Comparison of ENCODE assay signal across 1 cellular context in the genomic region with DNA sequence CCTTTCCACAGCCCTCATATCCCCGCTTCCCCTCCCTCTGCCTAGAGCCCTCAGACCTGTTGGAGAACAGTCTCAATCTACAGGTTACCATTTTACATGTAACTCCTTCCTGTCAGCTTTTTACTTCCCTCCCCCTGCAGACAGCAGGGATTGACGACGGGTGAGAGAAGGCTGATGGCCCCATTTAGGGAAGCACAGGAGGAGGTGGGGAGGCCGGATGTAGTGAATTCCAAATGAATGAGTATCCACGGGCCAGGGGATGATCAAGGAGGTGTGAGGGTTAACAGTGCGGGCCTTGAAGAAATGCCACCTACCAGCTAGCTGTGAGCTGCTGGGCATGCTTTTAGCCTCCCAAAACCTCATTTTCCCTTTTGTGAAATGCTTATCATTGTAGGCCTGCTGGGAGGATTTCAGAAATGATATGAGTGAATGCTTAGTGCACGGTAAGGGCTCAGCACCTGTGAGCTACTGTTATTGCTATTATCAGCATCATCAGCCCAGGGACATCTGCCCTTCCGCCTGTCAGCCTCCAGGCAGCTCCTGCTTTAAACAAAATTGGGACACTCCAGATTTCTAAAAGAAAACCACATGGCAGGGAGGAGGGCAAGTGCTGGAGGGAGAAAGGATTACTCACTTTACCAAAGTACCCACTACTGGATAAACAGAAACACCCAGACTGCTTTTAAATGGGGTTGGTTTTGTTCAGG.
TF ChIP-seq lines count a peak whose summit lies in the region.

No MANE protein-coding gene starts in this region.

TF ChIP-seq in HEK293, 187 proteins besides CTCF, POLR2A, EP300 and RAD21 (continued from another document):
- TF ChIP-seq, protein P1, sequence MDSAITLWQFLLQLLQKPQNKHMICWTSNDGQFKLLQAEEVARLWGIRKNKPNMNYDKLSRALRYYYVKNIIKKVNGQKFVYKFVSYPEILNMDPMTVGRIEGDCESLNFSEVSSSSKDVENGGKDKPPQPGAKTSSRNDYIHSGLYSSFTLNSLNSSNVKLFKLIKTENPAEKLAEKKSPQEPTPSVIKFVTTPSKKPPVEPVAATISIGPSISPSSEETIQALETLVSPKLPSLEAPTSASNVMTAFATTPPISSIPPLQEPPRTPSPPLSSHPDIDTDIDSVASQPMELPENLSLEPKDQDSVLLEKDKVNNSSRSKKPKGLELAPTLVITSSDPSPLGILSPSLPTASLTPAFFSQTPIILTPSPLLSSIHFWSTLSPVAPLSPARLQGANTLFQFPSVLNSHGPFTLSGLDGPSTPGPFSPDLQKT (IDR thresholded peaks at IDR 0.05; ENCODE audit: borderline replicate concordance, low read depth, low read length): no peak
- no peak for TF ChIP-seq REPIN1 (tag by site-specific recombination; IDR thresholded peaks at IDR 0.05; ENCODE audit: low read depth)
- TF ChIP-seq, protein P2, sequence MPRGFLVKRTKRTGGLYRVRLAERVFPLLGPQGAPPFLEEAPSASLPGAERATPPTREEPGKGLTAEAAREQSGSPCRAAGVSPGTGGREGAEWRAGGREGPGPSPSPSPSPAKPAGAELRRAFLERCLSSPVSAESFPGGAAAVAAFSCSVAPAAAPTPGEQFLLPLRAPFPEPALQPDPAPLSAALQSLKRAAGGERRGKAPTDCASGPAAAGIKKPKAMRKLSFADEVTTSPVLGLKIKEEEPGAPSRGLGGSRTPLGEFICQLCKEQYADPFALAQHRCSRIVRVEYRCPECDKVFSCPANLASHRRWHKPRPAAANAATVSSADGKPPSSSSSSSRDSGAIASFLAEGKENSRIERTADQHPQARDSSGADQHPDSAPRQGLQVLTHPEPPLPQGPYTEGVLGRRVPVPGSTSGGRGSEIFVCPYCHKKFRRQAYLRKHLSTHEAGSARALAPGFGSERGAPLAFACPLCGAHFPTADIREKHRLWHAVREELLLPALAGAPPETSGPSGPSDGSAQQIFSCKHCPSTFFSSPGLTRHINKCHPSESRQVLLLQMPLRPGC (tag by site-specific recombination; IDR thresholded peaks at IDR 0.05): no peak
